In genomic region chr17:50863221-50863843, GRCh38 we compare ENCODE assay signal across 1 cellular context.
TF ChIP-seq lines count a peak whose summit lies in the region.

No MANE protein-coding gene starts in this region.

TF ChIP-seq in HepG2, 621 proteins besides CTCF, POLR2A, EP300 and RAD21 (continued from another document and continues in another):
- TF ChIP-seq, protein P1, sequence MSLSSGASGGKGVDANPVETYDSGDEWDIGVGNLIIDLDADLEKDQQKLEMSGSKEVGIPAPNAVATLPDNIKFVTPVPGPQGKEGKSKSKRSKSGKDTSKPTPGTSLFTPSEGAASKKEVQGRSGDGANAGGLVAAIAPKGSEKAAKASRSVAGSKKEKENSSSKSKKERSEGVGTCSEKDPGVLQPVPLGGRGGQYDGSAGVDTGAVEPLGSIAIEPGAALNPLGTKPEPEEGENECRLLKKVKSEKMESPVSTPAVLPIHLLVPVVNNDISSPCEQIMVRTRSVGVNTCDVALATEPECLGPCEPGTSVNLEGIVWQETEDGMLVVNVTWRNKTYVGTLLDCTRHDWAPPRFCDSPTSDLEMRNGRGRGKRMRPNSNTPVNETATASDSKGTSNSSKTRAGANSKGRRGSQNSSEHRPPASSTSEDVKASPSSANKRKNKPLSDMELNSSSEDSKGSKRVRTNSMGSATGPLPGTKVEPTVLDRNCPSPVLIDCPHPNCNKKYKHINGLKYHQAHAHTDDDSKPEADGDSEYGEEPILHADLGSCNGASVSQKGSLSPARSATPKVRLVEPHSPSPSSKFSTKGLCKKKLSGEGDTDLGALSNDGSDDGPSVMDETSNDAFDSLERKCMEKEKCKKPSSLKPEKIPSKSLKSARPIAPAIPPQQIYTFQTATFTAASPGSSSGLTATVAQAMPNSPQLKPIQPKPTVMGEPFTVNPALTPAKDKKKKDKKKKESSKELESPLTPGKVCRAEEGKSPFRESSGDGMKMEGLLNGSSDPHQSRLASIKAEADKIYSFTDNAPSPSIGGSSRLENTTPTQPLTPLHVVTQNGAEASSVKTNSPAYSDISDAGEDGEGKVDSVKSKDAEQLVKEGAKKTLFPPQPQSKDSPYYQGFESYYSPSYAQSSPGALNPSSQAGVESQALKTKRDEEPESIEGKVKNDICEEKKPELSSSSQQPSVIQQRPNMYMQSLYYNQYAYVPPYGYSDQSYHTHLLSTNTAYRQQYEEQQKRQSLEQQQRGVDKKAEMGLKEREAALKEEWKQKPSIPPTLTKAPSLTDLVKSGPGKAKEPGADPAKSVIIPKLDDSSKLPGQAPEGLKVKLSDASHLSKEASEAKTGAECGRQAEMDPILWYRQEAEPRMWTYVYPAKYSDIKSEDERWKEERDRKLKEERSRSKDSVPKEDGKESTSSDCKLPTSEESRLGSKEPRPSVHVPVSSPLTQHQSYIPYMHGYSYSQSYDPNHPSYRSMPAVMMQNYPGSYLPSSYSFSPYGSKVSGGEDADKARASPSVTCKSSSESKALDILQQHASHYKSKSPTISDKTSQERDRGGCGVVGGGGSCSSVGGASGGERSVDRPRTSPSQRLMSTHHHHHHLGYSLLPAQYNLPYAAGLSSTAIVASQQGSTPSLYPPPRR (CRISPR knock-in tag; IDR thresholded peaks at IDR 0.05; ENCODE audit: borderline replicate concordance), result no peak
- TF ChIP-seq MYPOP (CRISPR knock-in tag; IDR thresholded peaks at IDR 0.05), result no peak
- no peak for TF ChIP-seq MTF1 (CRISPR knock-in tag; IDR thresholded peaks at IDR 0.05)
- no peak for TF ChIP-seq RFXAP (CRISPR knock-in tag; IDR thresholded peaks at IDR 0.05; ENCODE audit: borderline replicate concordance)
- no peak for TF ChIP-seq CHD4 (IDR thresholded peaks at IDR 0.05; ENCODE audit: borderline replicate concordance, low read length)
- TF ChIP-seq, protein P2, sequence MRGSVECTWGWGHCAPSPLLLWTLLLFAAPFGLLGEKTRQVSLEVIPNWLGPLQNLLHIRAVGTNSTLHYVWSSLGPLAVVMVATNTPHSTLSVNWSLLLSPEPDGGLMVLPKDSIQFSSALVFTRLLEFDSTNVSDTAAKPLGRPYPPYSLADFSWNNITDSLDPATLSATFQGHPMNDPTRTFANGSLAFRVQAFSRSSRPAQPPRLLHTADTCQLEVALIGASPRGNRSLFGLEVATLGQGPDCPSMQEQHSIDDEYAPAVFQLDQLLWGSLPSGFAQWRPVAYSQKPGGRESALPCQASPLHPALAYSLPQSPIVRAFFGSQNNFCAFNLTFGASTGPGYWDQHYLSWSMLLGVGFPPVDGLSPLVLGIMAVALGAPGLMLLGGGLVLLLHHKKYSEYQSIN (CRISPR knock-in tag; IDR thresholded peaks at IDR 0.05; ENCODE audit: borderline replicate concordance), result no peak
- peak; percentile 75 for TF ChIP-seq RBFOX2 (IDR thresholded peaks at IDR 0.05; ENCODE audit: low read depth, low read length)
- 0 out of 2 replicates have a peak, but pooled peaks have one; percentile 82 for TF ChIP-seq SAFB2 (CRISPR knock-in tag; IDR thresholded peaks at IDR 0.05; ENCODE audit: borderline replicate concordance, low read depth)
- no peak for TF ChIP-seq CBX1 (IDR thresholded peaks at IDR 0.05; ENCODE audit: low read depth)
- no peak for TF ChIP-seq ZNF564 (CRISPR knock-in tag; IDR thresholded peaks at IDR 0.05)
- TF ChIP-seq KLF16 (CRISPR knock-in tag; IDR thresholded peaks at IDR 0.05), result no peak
- TF ChIP-seq RERE (CRISPR knock-in tag; IDR thresholded peaks at IDR 0.05; ENCODE audit: low read depth), result no peak
- peak; percentile 75; the same call in 1 of the 2 replicates for TF ChIP-seq SPEN (CRISPR knock-in tag; IDR thresholded peaks at IDR 0.05; ENCODE audit: low read depth)
- no peak for TF ChIP-seq ZNF251 (CRISPR knock-in tag; IDR thresholded peaks at IDR 0.05)
- TF ChIP-seq MEIS2 (CRISPR knock-in tag; IDR thresholded peaks at IDR 0.05), result no peak
- no peak for TF ChIP-seq ZNF552 (CRISPR knock-in tag; IDR thresholded peaks at IDR 0.05; ENCODE audit: borderline replicate concordance)
- TF ChIP-seq ZNF253 (CRISPR knock-in tag; IDR thresholded peaks at IDR 0.05; ENCODE audit: borderline replicate concordance), result no peak
- TF ChIP-seq, protein P3, sequence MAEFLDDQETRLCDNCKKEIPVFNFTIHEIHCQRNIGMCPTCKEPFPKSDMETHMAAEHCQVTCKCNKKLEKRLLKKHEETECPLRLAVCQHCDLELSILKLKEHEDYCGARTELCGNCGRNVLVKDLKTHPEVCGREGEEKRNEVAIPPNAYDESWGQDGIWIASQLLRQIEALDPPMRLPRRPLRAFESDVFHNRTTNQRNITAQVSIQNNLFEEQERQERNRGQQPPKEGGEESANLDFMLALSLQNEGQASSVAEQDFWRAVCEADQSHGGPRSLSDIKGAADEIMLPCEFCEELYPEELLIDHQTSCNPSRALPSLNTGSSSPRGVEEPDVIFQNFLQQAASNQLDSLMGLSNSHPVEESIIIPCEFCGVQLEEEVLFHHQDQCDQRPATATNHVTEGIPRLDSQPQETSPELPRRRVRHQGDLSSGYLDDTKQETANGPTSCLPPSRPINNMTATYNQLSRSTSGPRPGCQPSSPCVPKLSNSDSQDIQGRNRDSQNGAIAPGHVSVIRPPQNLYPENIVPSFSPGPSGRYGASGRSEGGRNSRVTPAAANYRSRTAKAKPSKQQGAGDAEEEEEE (CRISPR knock-in tag; IDR thresholded peaks at IDR 0.05; ENCODE audit: borderline replicate concordance), result no peak
- no peak for TF ChIP-seq ARID3A (IDR thresholded peaks at IDR 0.05; ENCODE audit: low read depth, low read length)
- 0 out of 2 replicates have a peak, but pooled peaks have one; percentile 36 for TF ChIP-seq HNRNPL (IDR thresholded peaks at IDR 0.05; ENCODE audit: low read depth, low read length)
- no peak for TF ChIP-seq TAF15 (IDR thresholded peaks at IDR 0.05; ENCODE audit: low read depth, low read length, poor library complexity, severe bottlenecking)
- no peak; the same call in 1 of the 2 replicates for TF ChIP-seq HBP1 (CRISPR knock-in tag; IDR thresholded peaks at IDR 0.05; ENCODE audit: low read depth)
- TF ChIP-seq ZNF225 (CRISPR knock-in tag; IDR thresholded peaks at IDR 0.05), result peak; percentile 38; the same call in 1 of the 2 replicates
- no peak; the same call in 1 of the 2 replicates for TF ChIP-seq POLR2AphosphoS5 (IDR thresholded peaks at IDR 0.05; ENCODE audit: low read depth, low read length)
- no peak for TF ChIP-seq EEA1 (CRISPR knock-in tag; IDR thresholded peaks at IDR 0.05; ENCODE audit: borderline replicate concordance)
- no peak for TF ChIP-seq GFI1 (CRISPR knock-in tag; IDR thresholded peaks at IDR 0.05; ENCODE audit: borderline replicate concordance)
- no peak for TF ChIP-seq EZH2 (conservative IDR thresholded peaks at IDR 0.05; ENCODE audit: low read depth, low read length)
- TF ChIP-seq FUBP1 (CRISPR knock-in tag; IDR thresholded peaks at IDR 0.05; ENCODE audit: borderline replicate concordance), result no peak
- TF ChIP-seq, protein P4, sequence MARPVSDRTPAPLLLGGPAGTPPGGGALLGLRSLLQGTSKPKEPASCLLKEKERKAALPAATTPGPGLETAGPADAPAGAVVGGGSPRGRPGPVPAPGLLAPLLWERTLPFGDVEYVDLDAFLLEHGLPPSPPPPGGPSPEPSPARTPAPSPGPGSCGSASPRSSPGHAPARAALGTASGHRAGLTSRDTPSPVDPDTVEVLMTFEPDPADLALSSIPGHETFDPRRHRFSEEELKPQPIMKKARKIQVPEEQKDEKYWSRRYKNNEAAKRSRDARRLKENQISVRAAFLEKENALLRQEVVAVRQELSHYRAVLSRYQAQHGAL (CRISPR knock-in tag; IDR thresholded peaks at IDR 0.05; ENCODE audit: not compliant biosample characterization), result no peak
- no peak for TF ChIP-seq HNRNPUL1 (IDR thresholded peaks at IDR 0.05; ENCODE audit: low read depth, low read length)
- TF ChIP-seq U2AF2 (IDR thresholded peaks at IDR 0.05; ENCODE audit: low read depth, low read length), result no peak
- TF ChIP-seq CHD2 (IDR thresholded peaks at IDR 0.05; ENCODE audit: low read depth, low read length), result no peak
- no peak for TF ChIP-seq ZNF446 (CRISPR knock-in tag; IDR thresholded peaks at IDR 0.05)
- no peak for TF ChIP-seq TBX3 (IDR thresholded peaks at IDR 0.05; ENCODE audit: borderline replicate concordance)
- no peak for TF ChIP-seq CBX2 (IDR thresholded peaks at IDR 0.05; ENCODE audit: low read depth, low read length)
- TF ChIP-seq CBX2 (CRISPR knock-in tag; IDR thresholded peaks at IDR 0.05; ENCODE audit: low read depth), result no peak
- no peak for TF ChIP-seq HNRNPK (IDR thresholded peaks at IDR 0.05; ENCODE audit: low read depth, low read length, poor library complexity, severe bottlenecking)
- no peak for TF ChIP-seq SSRP1 (CRISPR knock-in tag; IDR thresholded peaks at IDR 0.05)
